ENCODE assay signal across 2 cellular contexts in the genomic region with DNA sequence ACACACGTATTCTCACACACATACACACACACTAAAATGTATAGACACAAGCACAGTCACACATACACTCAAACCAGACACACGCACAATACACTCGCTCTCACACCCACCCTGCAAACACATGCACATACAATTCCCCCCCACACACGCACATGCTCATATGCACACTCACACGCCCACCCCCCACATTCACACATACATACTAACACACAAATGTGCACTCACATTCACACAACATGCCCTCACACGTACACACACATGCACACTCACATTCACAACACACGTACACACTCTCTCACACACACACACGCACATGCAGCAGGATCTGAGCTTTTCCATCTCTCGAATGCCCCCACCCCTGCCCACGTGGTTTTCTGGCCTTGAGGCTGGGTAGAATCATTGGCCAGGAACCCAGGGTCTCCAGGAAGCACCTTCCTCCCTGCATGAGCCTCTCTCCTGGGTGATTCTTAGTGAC.
TF ChIP-seq lines count a peak whose summit lies in the region.

No MANE protein-coding gene starts in this region.

TF ChIP-seq in HepG2, 621 proteins besides CTCF, POLR2A, EP300 and RAD21:
- TF ChIP-seq JUNB (CRISPR knock-in tag; IDR thresholded peaks at IDR 0.05; ENCODE audit: borderline replicate concordance), result no peak
- TF ChIP-seq, protein P1, sequence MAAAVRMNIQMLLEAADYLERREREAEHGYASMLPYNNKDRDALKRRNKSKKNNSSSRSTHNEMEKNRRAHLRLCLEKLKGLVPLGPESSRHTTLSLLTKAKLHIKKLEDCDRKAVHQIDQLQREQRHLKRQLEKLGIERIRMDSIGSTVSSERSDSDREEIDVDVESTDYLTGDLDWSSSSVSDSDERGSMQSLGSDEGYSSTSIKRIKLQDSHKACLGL (CRISPR knock-in tag; IDR thresholded peaks at IDR 0.05), result no peak
- TF ChIP-seq, protein P2, sequence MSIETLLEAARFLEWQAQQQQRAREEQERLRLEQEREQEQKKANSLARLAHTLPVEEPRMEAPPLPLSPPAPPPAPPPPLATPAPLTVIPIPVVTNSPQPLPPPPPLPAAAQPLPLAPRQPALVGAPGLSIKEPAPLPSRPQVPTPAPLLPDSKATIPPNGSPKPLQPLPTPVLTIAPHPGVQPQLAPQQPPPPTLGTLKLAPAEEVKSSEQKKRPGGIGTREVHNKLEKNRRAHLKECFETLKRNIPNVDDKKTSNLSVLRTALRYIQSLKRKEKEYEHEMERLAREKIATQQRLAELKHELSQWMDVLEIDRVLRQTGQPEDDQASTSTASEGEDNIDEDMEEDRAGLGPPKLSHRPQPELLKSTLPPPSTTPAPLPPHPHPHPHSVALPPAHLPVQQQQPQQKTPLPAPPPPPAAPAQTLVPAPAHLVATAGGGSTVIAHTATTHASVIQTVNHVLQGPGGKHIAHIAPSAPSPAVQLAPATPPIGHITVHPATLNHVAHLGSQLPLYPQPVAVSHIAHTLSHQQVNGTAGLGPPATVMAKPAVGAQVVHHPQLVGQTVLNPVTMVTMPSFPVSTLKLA (IDR thresholded peaks at IDR 0.05), result peak; percentile 89

TF ChIP-seq in GM12878, 131 proteins besides CTCF, POLR2A, EP300 and RAD21:
- TF ChIP-seq, protein P3, sequence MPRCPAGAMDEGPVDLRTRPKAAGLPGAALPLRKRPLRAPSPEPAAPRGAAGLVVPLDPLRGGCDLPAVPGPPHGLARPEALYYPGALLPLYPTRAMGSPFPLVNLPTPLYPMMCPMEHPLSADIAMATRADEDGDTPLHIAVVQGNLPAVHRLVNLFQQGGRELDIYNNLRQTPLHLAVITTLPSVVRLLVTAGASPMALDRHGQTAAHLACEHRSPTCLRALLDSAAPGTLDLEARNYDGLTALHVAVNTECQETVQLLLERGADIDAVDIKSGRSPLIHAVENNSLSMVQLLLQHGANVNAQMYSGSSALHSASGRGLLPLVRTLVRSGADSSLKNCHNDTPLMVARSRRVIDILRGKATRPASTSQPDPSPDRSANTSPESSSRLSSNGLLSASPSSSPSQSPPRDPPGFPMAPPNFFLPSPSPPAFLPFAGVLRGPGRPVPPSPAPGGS (IDR thresholded peaks at IDR 0.05; ENCODE audit: borderline replicate concordance, insufficient read depth, low read depth, low read length, poor library complexity, severe bottlenecking), result peak; percentile 35
- TF ChIP-seq TCF3 (IDR thresholded peaks at IDR 0.05; ENCODE audit: borderline replicate concordance, insufficient read depth, low read depth, low read length), result no peak
